ENCODE assay signal across 25 cellular contexts in the genomic region with DNA sequence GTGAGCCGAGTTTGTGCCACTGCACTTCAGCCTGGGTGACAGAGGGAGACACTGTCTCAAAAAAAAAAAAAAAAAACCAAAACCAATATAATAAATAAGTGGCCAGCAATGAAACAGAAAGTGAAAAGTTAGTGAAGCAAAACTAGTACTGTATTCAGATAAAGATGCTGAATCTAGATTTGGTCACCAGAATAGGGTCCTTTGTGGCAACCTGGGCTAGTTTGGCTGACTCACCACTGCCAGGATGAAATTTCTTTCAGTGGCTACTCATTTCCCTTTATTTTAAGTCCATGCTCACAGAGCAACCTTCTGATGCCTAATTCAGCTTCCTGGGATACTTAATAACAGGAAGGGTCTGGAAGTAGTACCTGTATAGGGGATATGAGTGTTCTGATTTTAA. TPM values are rescaled to one million over a fixed set of nuclear protein-coding genes. Genes with fewer than 3 reads are reported as not detected.
DNase-seq lines count a peak whose midpoint lies in the region; ATAC-seq and TF ChIP-seq lines count a peak whose summit lies in the region.
"Had no signal": no experiment of that assay in that cellular context is flagged by ENCODE, and none has a peak within 500 bp of the region (broad histone marks: within the 10 kb centered on the region; RNA-seq: fewer than 3 reads in every experiment).

No MANE protein-coding gene starts in this region.

- peak overlapping the region in 6 of 11 experiments; percentile 12 to 91 (median 75); a peak in 10 of 22 replicates for H3K4me2 ChIP-seq in BLaER1 treated with 17β-estradiol and CSF1 and Interleukin-3, amounts not matched to agents 10 nM and 100 nM
- H3K4me2 ChIP-seq in PC-3 (ENCODE audit: low read length): no peak overlapping the region

- peak overlapping the region in 1 of 11 experiments; percentile 20; a peak in 1 of 22 replicates for H3K9ac ChIP-seq in BLaER1 treated with 17β-estradiol and CSF1 and Interleukin-3, amounts not matched to agents 10 nM and 100 nM
- H3K9ac ChIP-seq in PC-3 (ENCODE audit: low read length): no peak overlapping the region

- H2AFZ ChIP-seq in PC-3 (ENCODE audit: low read length): no peak overlapping the region

- H3K27me3 ChIP-seq in BLaER1 treated with 17β-estradiol and CSF1 and Interleukin-3, amounts not matched to agents 10 nM and 100 nM: no peaks in the 10 kb centered on the region
- no peaks in the 10 kb centered on the region for H3K27me3 ChIP-seq in PC-3 (ENCODE audit: low read length)
- H3K27me3 ChIP-seq: brain microvascular endothelial cell, heart right ventricle, Peyer's patch, stomach had no signal

- H3K36me3 ChIP-seq in BLaER1 treated with 17β-estradiol and CSF1 and Interleukin-3, amounts not matched to agents 10 nM and 100 nM: peaks cover 34 to 87% (median 68%) of the 10 kb centered on the region in 11 experiments
- H3K36me3 ChIP-seq in PC-3 (ENCODE audit: low read depth, low read length): no peaks in the 10 kb centered on the region
- H3K36me3 ChIP-seq: brain microvascular endothelial cell, Peyer's patch had no signal

- H3K9me3 ChIP-seq in BLaER1 treated with 17β-estradiol and CSF1 and Interleukin-3, amounts not matched to agents 10 nM and 100 nM (replicated peaks in 1 of 11): no peaks in the 10 kb centered on the region
- H3K9me3 ChIP-seq in PC-3 (ENCODE audit: low read length): no peaks in the 10 kb centered on the region
- H3K9me3 ChIP-seq: heart right ventricle, Peyer's patch, psoas muscle, stomach had no signal

- CTCF ChIA-PET in GM10248 (lab: Yijun Ruan, JAX) (interaction anchor here (2.5 to 3.5 kb wide), 2 partner anchors 12 to 26 kb away, joined by 8 to 10 read pairs; a partner anchor contains a TSS), PC-3 (lab: Charles Lee) (no interaction called here)

- no peak overlapping the region for H3K4me3 Mint-ChIP-seq in nephron progenitor cell
- H3K4me3 Mint-ChIP-seq: CD4-positive, alpha-beta memory T cell; immature natural killer cell; neural crest cell had no signal

- H4K20me1 ChIP-seq in BLaER1 treated with 17β-estradiol and CSF1 and Interleukin-3, amounts not matched to agents 10 nM and 100 nM: peaks cover 14 to 47% (median 33%) of the 10 kb centered on the region in 11 experiments; a peak in 19 of 22 replicates
- no peaks in the 10 kb centered on the region for H4K20me1 ChIP-seq in PC-3 (ENCODE audit: low read length)

- H3K4me1 ChIP-seq in BLaER1 treated with 17β-estradiol and CSF1 and Interleukin-3, amounts not matched to agents 10 nM and 100 nM: peaks cover 31 to 100% (median 52%) of the 10 kb centered on the region in 10 experiments
- peaks cover 9% of the 10 kb centered on the region for H3K4me1 ChIP-seq in PC-3 (ENCODE audit: insufficient read depth, low read length)

- BruUV-seq in PC-3 (replicated peaks; lab: Mats Ljungman, UMichigan): no TSS peak

- H3K27me3 Mint-ChIP-seq in nephron progenitor cell (ENCODE audit: low read depth, poor library complexity): no peaks in the 10 kb centered on the region
- H3K27me3 Mint-ChIP-seq: CD4-positive, alpha-beta memory T cell had no signal

- TF ChIP-seq CTCF in GM10248 (IDR thresholded peaks at IDR 0.05; ENCODE audit: control extremely low read depth, extremely low read depth, low read depth, missing control alignments): no peak
- TF ChIP-seq CTCF in PC-3 (conservative IDR thresholded peaks at IDR 0.05; ENCODE audit: low read depth, low read length): no peak
- no peak for TF ChIP-seq CTCF in nephron progenitor cell (IDR thresholded peaks at IDR 0.05)

- H3K9me3 Mint-ChIP-seq in nephron progenitor cell: no peaks in the 10 kb centered on the region
- H3K9me3 Mint-ChIP-seq: activated T-helper 2 cell treated with anti-CD3 and anti-CD28 coated beads, Interferon-gamma antibody, Interleukin-2, Interleukin-4, amounts not matched to agents 10 μg/mL and 5 μg/mL and 100 μg/mL, durations not matched to agents 14 hours and 24 hours and 36 hours; immature natural killer cell; neural crest cell had no signal

- no peak overlapping the region for H3K27ac Mint-ChIP-seq in nephron progenitor cell
- H3K27ac Mint-ChIP-seq: activated T-helper 2 cell treated with anti-CD3 and anti-CD28 coated beads, Interferon-gamma antibody, Interleukin-2, Interleukin-4, amounts not matched to agents 10 μg/mL and 5 μg/mL and 100 μg/mL, durations not matched to agents 14 hours and 24 hours and 36 hours; immature natural killer cell had no signal

- intact Hi-C loops in PC-3 (cut with micrococcal nuclease): loop anchor here (10.0 kb wide), 1 partner anchor 293 kb away; no protein-coding TSS in a partner anchor

- POLR2A ChIA-PET in GM10248 (lab: Yijun Ruan, JAX): no interaction called here
- POLR2A ChIA-PET in PC-3 (lab: Charles Lee; ENCODE audit: unreplicated experiment): no interaction called here

- peaks cover 17% of the 10 kb centered on the region for H3K36me3 Mint-ChIP-seq in nephron progenitor cell (ENCODE audit: low read depth)

- H3K4me3 ChIP-seq in BLaER1 treated with 17β-estradiol and CSF1 and Interleukin-3, amounts not matched to agents 10 nM and 100 nM: no peak overlapping the region
- H3K4me3 ChIP-seq in PC-3 (ENCODE audit: low read length): no peak overlapping the region
- H3K4me3 ChIP-seq: coronary artery, heart right ventricle, Peyer's patch, psoas muscle, skin epidermis, stomach had no signal

- H3F3A ChIP-seq in PC-3 (ENCODE audit: low read length, unreplicated experiment): no peaks in the 10 kb centered on the region

- H3K79me2 ChIP-seq in PC-3 (ENCODE audit: low read length): no peaks in the 10 kb centered on the region

- peaks cover 2% of the 10 kb centered on the region for H3K4me1 Mint-ChIP-seq in nephron progenitor cell
- H3K4me1 Mint-ChIP-seq: neural crest cell had no signal

- H3K27ac ChIP-seq in BLaER1 treated with 17β-estradiol and CSF1 and Interleukin-3, amounts not matched to agents 10 nM and 100 nM: peak overlapping the region in 5 of 11 experiments; percentile 2 to 54 (median 44); a peak in 6 of 22 replicates
- no peak overlapping the region for H3K27ac ChIP-seq in PC-3 (ENCODE audit: low read length)
- H3K27ac ChIP-seq: brain microvascular endothelial cell, coronary artery, psoas muscle, skin epidermis had no signal

- ATAC-seq in GM21390 (IDR thresholded peaks at IDR 0.05; ENCODE audit: unreplicated experiment): peak; percentile 55
- ATAC-seq in PC-3: no peak
- ATAC-seq in HG03025 (IDR thresholded peaks at IDR 0.05; ENCODE audit: low FRiP score, unreplicated experiment): no peak
- ATAC-seq: heart right ventricle, psoas muscle had no signal

- H3K9me2 ChIP-seq in PC-3 (replicated peaks; ENCODE audit: low read length): no peaks in the 10 kb centered on the region

- peak; percentile 42 for DNase-seq in GM10248 (ENCODE audit: extremely low spot score)
- DNase-seq in PC-3: peak; percentile 3
- DNase-seq in NCI-H524 (lab: John Stamatoyannopoulos, UW): no peak
- no peak for DNase-seq in stimulated activated CD4-positive, alpha-beta T cell treated with anti-CD3 and anti-CD28 coated beads, Interleukin-2, amount 100 ng/mL, for 48 hours
- DNase-seq in nephron progenitor cell: no peak
- DNase-seq: brain microvascular endothelial cell; CD4-positive, alpha-beta memory T cell; GOT3; heart right ventricle; immature natural killer cell; NCI-H1092 treated with DMSO at 0.1 percent for 48 hours; NCI-H2081; NCI-H446 treated with DMSO at 0.1 percent for 48 hours; Peyer's patch; psoas muscle; stimulated activated CD4-positive, alpha-beta T cell treated with anti-CD3 and anti-CD28 coated beads, Interleukin-2, amount 100 ng/mL, for 24 hours; stomach; T1000 had no signal

RNA-seq across cellular contexts. Expression of a gene that starts 26.0 kb away (rescaled TPM):
- total RNA-seq in PC-3 (2014; rRNA removed): 13.2 and 17.2 TPM in 2 replicates

RNA-seq across cellular contexts. Expression of a gene that starts 54.2 kb away (rescaled TPM):
- 1.5 and 1.9 TPM in 2 replicates for total RNA-seq in PC-3 (2014; rRNA removed)

Comparison
In these comparisons a context has a peak if more than half of its experiments do, and no peak if none do; other contexts are left out.
1. DNase-seq: peak in GM10248 (single experiment) and PC-3 (single experiment); none in NCI-H524 (0 of 2), stimulated activated CD4-positive, alpha-beta T cell treated with anti-CD3 and anti-CD28 coated beads, Interleukin-2, amount 100 ng/mL, for 48 hours (0 of 2) and nephron progenitor cell (single experiment).